8 cellular contexts compared by ENCODE assay signal in the genomic region with DNA sequence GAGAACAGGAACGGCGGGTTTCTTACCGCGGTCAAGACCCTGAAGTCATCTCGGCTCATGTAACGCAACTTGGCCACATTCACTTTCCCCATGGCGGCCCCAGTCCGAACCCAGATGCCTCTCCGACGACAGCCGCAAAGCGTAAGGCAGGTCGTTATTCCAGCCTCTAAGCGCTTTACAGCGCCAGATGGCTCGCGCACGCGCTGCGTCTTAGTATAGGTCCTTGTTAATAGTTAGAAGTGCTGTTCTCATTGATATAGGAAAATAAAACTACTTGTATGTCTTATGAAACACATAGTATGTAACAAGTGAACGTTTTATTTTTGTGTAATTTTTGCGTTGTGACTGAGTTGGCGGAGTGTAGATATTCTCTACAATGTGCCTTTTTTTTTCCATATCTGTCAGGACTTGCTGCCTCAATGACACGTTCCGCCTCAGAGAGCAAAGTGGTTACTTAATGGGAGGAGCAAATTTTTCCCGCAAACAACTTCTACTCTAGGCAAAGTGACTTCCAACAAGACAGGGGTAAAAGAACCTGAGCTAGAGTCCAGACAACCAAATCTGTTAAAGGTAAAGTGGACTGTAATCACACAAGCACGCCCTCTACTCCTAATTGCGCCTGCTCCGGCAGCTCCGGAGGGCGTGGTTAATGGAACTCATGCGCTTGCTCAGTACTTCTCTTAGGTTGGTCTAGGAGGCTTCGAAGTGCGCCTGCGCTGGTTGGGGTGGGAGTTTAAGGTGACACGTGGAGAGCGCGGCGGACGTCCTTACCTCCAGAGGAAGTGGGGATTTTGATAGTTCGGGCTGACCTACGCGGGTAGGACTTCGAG. TPM values are rescaled to one million over a fixed set of nuclear protein-coding genes. Genes with fewer than 3 reads are reported as not detected.
A peak's percentile ranks its signal among the peaks of the same experiment; 100 is the strongest.
DNase-seq lines count a peak whose midpoint lies in the region; ATAC-seq and TF ChIP-seq lines count a peak whose summit lies in the region.

A gene (minus strand): TSS at position 148 of the 830 bp plus-strand sequence. CDS start 56 bp downstream, at position 92.

- DNase-seq in AG04450 (ENCODE audit: low read depth, low spot score) = peak; percentile 80
- DNase-seq in NCI-H226 = peak; percentile 91
- DNase-seq in WTC11 (ENCODE audit: low spot score) = peak; percentile 91
- peak; percentile 96 to 97 for DNase-seq in cardiac fibroblast (ENCODE audit: low read depth in 2 of 2)
- DNase-seq in immature natural killer cell = peak; percentile 90 to 91 (median 90)
- peak; percentile 91 for DNase-seq in smooth muscle cell of the brain vasculature (ENCODE audit: low read depth, low spot score)

- POLR2A ChIA-PET in AG04450 (lab: Yijun Ruan, JAX) = interaction anchor here (0.6 to 1.2 kb wide), 7 partner anchors 18 to 1588 kb away, joined by 3 to 4 read pairs (median 3); no protein-coding TSS in a partner anchor
- POLR2A ChIA-PET in WTC11 (lab: Charles Lee) = no interaction called here

- H3K27me3 Mint-ChIP-seq in WTC11 (ENCODE audit: low read depth) (peaks cover 19% of the 10 kb centered on the region), immature natural killer cell (ENCODE audit: low read depth in 3 of 3) (peaks cover 3 to 13% (median 12%) of the 10 kb centered on the region in 3 donors)

- H3K4me3 ChIP-seq in AG04450 (ENCODE audit: low read depth, low read length) (peak within 1 kb of the TSS; percentile 97), cardiac fibroblast (replicated peaks in 1 of 2; ENCODE audit: low read depth in 2 of 2, low read length in 2 of 2) (peak within 1 kb of the TSS; percentile 80 to 85)

- H3K36me3 Mint-ChIP-seq in WTC11 = peaks cover 27% of the 10 kb centered on the region
- peaks cover 7% of the 10 kb centered on the region in 3 donors for H3K36me3 Mint-ChIP-seq in immature natural killer cell

- peaks cover 23% of the 10 kb centered on the region for H3K9me3 Mint-ChIP-seq in WTC11
- no peaks in the 10 kb centered on the region for H3K9me3 Mint-ChIP-seq in immature natural killer cell

- peak within 1 kb of the TSS; percentile 92 for H3K4me3 Mint-ChIP-seq in WTC11
- H3K4me3 Mint-ChIP-seq in immature natural killer cell = peak within 1 kb of the TSS; percentile 92 to 98 (median 96)

- TF ChIP-seq CTCF in AG04450 (IDR thresholded peaks at IDR 0.05; ENCODE audit: low read depth, low read length) (no peak), WTC11 (IDR thresholded peaks at IDR 0.05) (no peak), cardiac fibroblast (IDR thresholded peaks at IDR 0.05; ENCODE audit: low read depth, low read length) (no peak)

- peaks cover 13% of the 10 kb centered on the region for H3K4me1 Mint-ChIP-seq in WTC11
- H3K4me1 Mint-ChIP-seq in immature natural killer cell = peaks cover 33 to 50% of the 10 kb centered on the region in 2 donors

- CTCF ChIA-PET in AG04450 (lab: Charles Lee) (interaction anchor here (0.7 to 1.3 kb wide), 4 partner anchors 19 to 1614 kb away, joined by 3 to 4 read pairs (median 3); no protein-coding TSS in a partner anchor), WTC11 (lab: Charles Lee) (interaction anchor here (0.7 to 0.9 kb wide), 2 partner anchors 48 to 140 kb away, joined by 3 to 8 read pairs; no protein-coding TSS in a partner anchor)

- H3K27ac ChIP-seq in AG04450 (ENCODE audit: low read depth, low read length) = peak within 1 kb of the TSS; percentile 93

- peak; percentile 92 for ATAC-seq in GM18909 (IDR thresholded peaks at IDR 0.05; ENCODE audit: poor library complexity, unreplicated experiment)
- ATAC-seq in HG03175 (IDR thresholded peaks at IDR 0.05; ENCODE audit: unreplicated experiment) = peak; percentile 93
- ATAC-seq in WTC11 = peak; percentile 95

- no peaks in the 10 kb centered on the region for H3K9me3 ChIP-seq in AG04450 (ENCODE audit: control insufficient read depth, insufficient read depth, low read length)

- peak within 1 kb of the TSS; percentile 100 for H3K27ac Mint-ChIP-seq in WTC11
- H3K27ac Mint-ChIP-seq in immature natural killer cell = peak within 1 kb of the TSS; percentile 100

- no peaks in the 10 kb centered on the region for H3K27me3 ChIP-seq in AG04450 (ENCODE audit: control insufficient read depth, insufficient read depth, low read length)

TF ChIP-seq in WTC11, 78 proteins besides CTCF, POLR2A, EP300 and RAD21 (continues in another document):
- no peak for TF ChIP-seq NR3C1 (CRISPR knock-in tag; conservative IDR thresholded peaks at IDR 0.05; ENCODE audit: low read depth)
- no peak for TF ChIP-seq KAT7 (CRISPR knock-in tag; IDR thresholded peaks at IDR 0.05; ENCODE audit: borderline replicate concordance)
- TF ChIP-seq, protein P1, sequence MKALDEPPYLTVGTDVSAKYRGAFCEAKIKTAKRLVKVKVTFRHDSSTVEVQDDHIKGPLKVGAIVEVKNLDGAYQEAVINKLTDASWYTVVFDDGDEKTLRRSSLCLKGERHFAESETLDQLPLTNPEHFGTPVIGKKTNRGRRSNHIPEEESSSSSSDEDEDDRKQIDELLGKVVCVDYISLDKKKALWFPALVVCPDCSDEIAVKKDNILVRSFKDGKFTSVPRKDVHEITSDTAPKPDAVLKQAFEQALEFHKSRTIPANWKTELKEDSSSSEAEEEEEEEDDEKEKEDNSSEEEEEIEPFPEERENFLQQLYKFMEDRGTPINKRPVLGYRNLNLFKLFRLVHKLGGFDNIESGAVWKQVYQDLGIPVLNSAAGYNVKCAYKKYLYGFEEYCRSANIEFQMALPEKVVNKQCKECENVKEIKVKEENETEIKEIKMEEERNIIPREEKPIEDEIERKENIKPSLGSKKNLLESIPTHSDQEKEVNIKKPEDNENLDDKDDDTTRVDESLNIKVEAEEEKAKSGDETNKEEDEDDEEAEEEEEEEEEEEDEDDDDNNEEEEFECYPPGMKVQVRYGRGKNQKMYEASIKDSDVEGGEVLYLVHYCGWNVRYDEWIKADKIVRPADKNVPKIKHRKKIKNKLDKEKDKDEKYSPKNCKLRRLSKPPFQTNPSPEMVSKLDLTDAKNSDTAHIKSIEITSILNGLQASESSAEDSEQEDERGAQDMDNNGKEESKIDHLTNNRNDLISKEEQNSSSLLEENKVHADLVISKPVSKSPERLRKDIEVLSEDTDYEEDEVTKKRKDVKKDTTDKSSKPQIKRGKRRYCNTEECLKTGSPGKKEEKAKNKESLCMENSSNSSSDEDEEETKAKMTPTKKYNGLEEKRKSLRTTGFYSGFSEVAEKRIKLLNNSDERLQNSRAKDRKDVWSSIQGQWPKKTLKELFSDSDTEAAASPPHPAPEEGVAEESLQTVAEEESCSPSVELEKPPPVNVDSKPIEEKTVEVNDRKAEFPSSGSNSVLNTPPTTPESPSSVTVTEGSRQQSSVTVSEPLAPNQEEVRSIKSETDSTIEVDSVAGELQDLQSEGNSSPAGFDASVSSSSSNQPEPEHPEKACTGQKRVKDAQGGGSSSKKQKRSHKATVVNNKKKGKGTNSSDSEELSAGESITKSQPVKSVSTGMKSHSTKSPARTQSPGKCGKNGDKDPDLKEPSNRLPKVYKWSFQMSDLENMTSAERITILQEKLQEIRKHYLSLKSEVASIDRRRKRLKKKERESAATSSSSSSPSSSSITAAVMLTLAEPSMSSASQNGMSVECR (CRISPR knock-in tag; IDR thresholded peaks at IDR 0.05; ENCODE audit: borderline replicate concordance) = peak; percentile 49; the same call in 1 of the 2 replicates
- peak; percentile 89; the same call in 1 of the 2 replicates for TF ChIP-seq ZNF232 (CRISPR knock-in tag; IDR thresholded peaks at IDR 0.05)
- TF ChIP-seq, protein P2, sequence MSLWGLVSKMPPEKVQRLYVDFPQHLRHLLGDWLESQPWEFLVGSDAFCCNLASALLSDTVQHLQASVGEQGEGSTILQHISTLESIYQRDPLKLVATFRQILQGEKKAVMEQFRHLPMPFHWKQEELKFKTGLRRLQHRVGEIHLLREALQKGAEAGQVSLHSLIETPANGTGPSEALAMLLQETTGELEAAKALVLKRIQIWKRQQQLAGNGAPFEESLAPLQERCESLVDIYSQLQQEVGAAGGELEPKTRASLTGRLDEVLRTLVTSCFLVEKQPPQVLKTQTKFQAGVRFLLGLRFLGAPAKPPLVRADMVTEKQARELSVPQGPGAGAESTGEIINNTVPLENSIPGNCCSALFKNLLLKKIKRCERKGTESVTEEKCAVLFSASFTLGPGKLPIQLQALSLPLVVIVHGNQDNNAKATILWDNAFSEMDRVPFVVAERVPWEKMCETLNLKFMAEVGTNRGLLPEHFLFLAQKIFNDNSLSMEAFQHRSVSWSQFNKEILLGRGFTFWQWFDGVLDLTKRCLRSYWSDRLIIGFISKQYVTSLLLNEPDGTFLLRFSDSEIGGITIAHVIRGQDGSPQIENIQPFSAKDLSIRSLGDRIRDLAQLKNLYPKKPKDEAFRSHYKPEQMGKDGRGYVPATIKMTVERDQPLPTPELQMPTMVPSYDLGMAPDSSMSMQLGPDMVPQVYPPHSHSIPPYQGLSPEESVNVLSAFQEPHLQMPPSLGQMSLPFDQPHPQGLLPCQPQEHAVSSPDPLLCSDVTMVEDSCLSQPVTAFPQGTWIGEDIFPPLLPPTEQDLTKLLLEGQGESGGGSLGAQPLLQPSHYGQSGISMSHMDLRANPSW (CRISPR knock-in tag; conservative IDR thresholded peaks at IDR 0.05; ENCODE audit: low read depth) = no peak
- TF ChIP-seq, protein P3, sequence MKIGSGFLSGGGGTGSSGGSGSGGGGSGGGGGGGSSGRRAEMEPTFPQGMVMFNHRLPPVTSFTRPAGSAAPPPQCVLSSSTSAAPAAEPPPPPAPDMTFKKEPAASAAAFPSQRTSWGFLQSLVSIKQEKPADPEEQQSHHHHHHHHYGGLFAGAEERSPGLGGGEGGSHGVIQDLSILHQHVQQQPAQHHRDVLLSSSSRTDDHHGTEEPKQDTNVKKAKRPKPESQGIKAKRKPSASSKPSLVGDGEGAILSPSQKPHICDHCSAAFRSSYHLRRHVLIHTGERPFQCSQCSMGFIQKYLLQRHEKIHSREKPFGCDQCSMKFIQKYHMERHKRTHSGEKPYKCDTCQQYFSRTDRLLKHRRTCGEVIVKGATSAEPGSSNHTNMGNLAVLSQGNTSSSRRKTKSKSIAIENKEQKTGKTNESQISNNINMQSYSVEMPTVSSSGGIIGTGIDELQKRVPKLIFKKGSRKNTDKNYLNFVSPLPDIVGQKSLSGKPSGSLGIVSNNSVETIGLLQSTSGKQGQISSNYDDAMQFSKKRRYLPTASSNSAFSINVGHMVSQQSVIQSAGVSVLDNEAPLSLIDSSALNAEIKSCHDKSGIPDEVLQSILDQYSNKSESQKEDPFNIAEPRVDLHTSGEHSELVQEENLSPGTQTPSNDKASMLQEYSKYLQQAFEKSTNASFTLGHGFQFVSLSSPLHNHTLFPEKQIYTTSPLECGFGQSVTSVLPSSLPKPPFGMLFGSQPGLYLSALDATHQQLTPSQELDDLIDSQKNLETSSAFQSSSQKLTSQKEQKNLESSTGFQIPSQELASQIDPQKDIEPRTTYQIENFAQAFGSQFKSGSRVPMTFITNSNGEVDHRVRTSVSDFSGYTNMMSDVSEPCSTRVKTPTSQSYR (CRISPR knock-in tag; IDR thresholded peaks at IDR 0.05) = peak; percentile 62; the same call in 1 of the 2 replicates
- TF ChIP-seq EMX1 (CRISPR knock-in tag; IDR thresholded peaks at IDR 0.05) = no peak
- TF ChIP-seq SOX15 (CRISPR knock-in tag; IDR thresholded peaks at IDR 0.05) = no peak

RNA-seq across cellular contexts. Expression of the gene that starts here (rescaled TPM):
- 24.2 and 35.7 TPM in 2 replicates for polyA plus RNA-seq in AG04450 (2011; rRNA removed)
- 11.9 and 22.8 TPM in 2 replicates for polyA minus RNA-seq in AG04450 (2011; rRNA and poly(A)+ RNA removed)
- 27.8 to 35.2 TPM (median 34.8 TPM) in 3 replicates for total RNA-seq in WTC11 (2021)
- polyA plus RNA-seq in immature natural killer cell = 10 to 100 TPM; 10.6 to 15.8 (median 14.8) TPM

Comparison
In these comparisons a context has a peak if more than half of its experiments do, and no peak if none do; other contexts are left out.
1. Peak in every context shown above with its lines: DNase-seq, ATAC-seq, H3K4me3 ChIP-seq and H3K27ac ChIP-seq.